20 cellular contexts compared by ENCODE assay signal in genomic region chrX:130874751-130875150, GRCh38.
"Had no signal": no experiment of that assay in that cellular context is flagged by ENCODE, and none has a peak within 500 bp of the region (broad histone marks: within the 10 kb centered on the region; RNA-seq: fewer than 3 reads in every experiment).

No MANE protein-coding gene starts in this region.

- ATAC-seq: activated CD8-positive, alpha-beta memory T cell treated with anti-CD3 and anti-CD28 coated beads, Interleukin-2, amount 10 ng/mL, durations not matched to agents 7 days and 5 days; effector memory CD8-positive, alpha-beta T cell; heart left ventricle; left lobe of liver; mucosa of descending colon; natural killer cell; right cardiac atrium had no signal

- FAIRE-seq: frontal cortex, islet of Langerhans had no signal

- DNase-seq: activated CD4-positive, alpha-beta T cell treated with anti-CD3 and anti-CD28 coated beads, Interleukin-2, amount 50 U/mL, for 4 hours; activated CD4-positive, CD25-positive, alpha-beta regulatory T cell treated with anti-CD3 and anti-CD28 coated beads, Interleukin-2, amount 50 U/mL, for 72 hours; activated CD8-positive, alpha-beta memory T cell treated with anti-CD3 and anti-CD28 coated beads, Interleukin-2, amount 10 ng/mL, durations not matched to agents 7 days and 5 days; activated effector memory CD4-positive, alpha-beta T cell treated with Interleukin-2 at 50 U/mL for 16 hours; activated T-cell treated with anti-CD3 and anti-CD28 coated beads, Interleukin-2, amount 50 U/mL, for 24 hours; amniotic stem cell; brain microvascular endothelial cell; cerebellar nuclear complex; effector memory CD8-positive, alpha-beta T cell; heart left ventricle; mucosa of descending colon; natural killer cell; nucleus accumbens; tibial artery had no signal

- H3K4me3 ChIP-seq: heart left ventricle, mucosa of descending colon, smooth muscle cell, tibial artery, vagina had no signal
